In genomic region chr4:74175379-74175778, GRCh38 we compare ENCODE assay signal across 8 cellular contexts.
"Had no signal": no experiment of that assay in that cellular context is flagged by ENCODE, and none has a peak within 500 bp of the region (broad histone marks: within the 10 kb centered on the region; RNA-seq: fewer than 3 reads in every experiment).

No MANE protein-coding gene starts in this region.

- H3K4me3 ChIP-seq: GM12878 had no signal

- FAIRE-seq: G401.6, GM12891, GM12892, GM18507, GM19239 had no signal

- ATAC-seq: GM12878 had no signal

- DNase-seq: GDM1, GF-D8 had no signal
